2 cellular contexts compared by ENCODE assay signal in the genomic region with DNA sequence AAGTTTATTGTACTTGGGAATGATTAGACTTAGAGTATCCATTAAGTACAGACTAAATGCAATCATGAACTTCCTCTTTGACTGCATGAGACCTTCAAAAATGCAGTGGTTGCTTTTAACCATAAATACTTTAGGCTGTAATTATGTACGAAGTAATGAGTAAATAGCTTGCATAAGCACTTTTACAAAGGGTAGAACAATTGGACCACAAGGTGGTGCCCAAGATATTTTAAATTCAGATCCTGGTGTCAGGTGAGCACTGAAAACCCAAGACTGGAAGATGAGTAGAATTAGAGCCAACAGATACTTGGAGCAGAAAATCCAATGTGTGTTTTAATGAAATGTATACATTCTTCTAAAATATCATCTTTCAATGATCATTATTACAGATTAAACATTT.
A peak's percentile ranks its signal among the peaks of the same experiment; 100 is the strongest.
TF ChIP-seq lines count a peak whose summit lies in the region.

No MANE protein-coding gene starts in this region.

TF ChIP-seq in IMR-90, 13 proteins besides CTCF, POLR2A, EP300 and RAD21:
- TF ChIP-seq, protein P1, sequence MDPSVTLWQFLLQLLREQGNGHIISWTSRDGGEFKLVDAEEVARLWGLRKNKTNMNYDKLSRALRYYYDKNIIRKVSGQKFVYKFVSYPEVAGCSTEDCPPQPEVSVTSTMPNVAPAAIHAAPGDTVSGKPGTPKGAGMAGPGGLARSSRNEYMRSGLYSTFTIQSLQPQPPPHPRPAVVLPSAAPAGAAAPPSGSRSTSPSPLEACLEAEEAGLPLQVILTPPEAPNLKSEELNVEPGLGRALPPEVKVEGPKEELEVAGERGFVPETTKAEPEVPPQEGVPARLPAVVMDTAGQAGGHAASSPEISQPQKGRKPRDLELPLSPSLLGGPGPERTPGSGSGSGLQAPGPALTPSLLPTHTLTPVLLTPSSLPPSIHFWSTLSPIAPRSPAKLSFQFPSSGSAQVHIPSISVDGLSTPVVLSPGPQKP (IDR thresholded peaks at IDR 0.05; ENCODE audit: borderline replicate concordance, low read depth, low read length): no peak
- no peak for TF ChIP-seq MAZ (IDR thresholded peaks at IDR 0.05; ENCODE audit: borderline replicate concordance, low read depth, low read length)
- TF ChIP-seq RFX5 (IDR thresholded peaks at IDR 0.05; ENCODE audit: low read depth, low read length): no peak
- TF ChIP-seq MAFK (IDR thresholded peaks at IDR 0.05; ENCODE audit: low read depth, low read length): peak; percentile 95
- no peak for TF ChIP-seq NFE2L2 (IDR thresholded peaks at IDR 0.05; ENCODE audit: low read depth, low read length)
- TF ChIP-seq CHD1 (IDR thresholded peaks at IDR 0.05; ENCODE audit: low read depth, low read length): no peak
- no peak for TF ChIP-seq MXI1 (IDR thresholded peaks at IDR 0.05; ENCODE audit: borderline replicate concordance, low read depth, low read length)
- TF ChIP-seq SMC3 (IDR thresholded peaks at IDR 0.05; ENCODE audit: low read depth, low read length): peak; percentile 29; the same call in 1 of the 2 replicates

TF ChIP-seq in H1, 55 proteins besides CTCF, POLR2A, EP300 and RAD21:
- no peak for TF ChIP-seq CTBP2 (IDR thresholded peaks at IDR 0.05; ENCODE audit: borderline replicate concordance, insufficient read depth, insufficient read length, low read length)
- TF ChIP-seq MAFK (IDR thresholded peaks at IDR 0.05; ENCODE audit: low read depth, low read length): peak; percentile 95
